Comparison of ENCODE assay signal across 10 cellular contexts in genomic region chrX:154738013-154738738, GRCh38. TPM values are rescaled to one million over a fixed set of nuclear protein-coding genes. Genes with fewer than 3 reads are reported as not detected.
A peak's percentile ranks its signal among the peaks of the same experiment; 100 is the strongest.
DNase-seq lines count a peak whose midpoint lies in the region; ATAC-seq and TF ChIP-seq lines count a peak whose summit lies in the region.
"Had no signal": no experiment of that assay in that cellular context is flagged by ENCODE, and none has a peak within 500 bp of the region (broad histone marks: within the 10 kb centered on the region; RNA-seq: fewer than 3 reads in every experiment).

No MANE protein-coding gene starts in this region.

- intact Hi-C loops in activated CD4-positive, alpha-beta memory T cell treated with anti-CD3 and anti-CD28 coated beads for 36 hours (cut with micrococcal nuclease), result no loop called here
- intact Hi-C loops in heart right ventricle (cut with DNase I), result no loop called here

- peak; percentile 60 for DNase-seq in activated CD8-positive, alpha-beta memory T cell treated with anti-CD3 and anti-CD28 coated beads, Interleukin-2, amount 10 ng/mL, durations not matched to agents 7 days and 5 days
- DNase-seq in activated CD8-positive, alpha-beta memory T cell treated with anti-CD3 and anti-CD28 coated beads for 24 hours, result no peak
- peak; percentile 45 for DNase-seq in activated CD4-positive, alpha-beta memory T cell treated with anti-CD3 and anti-CD28 coated beads for 36 hours
- peak; percentile 43 to 59 for DNase-seq in heart right ventricle
- no peak for DNase-seq in thoracic aorta (ENCODE audit: low spot score)
- DNase-seq in DMS 273 (lab: John Stamatoyannopoulos, UW; ENCODE audit: unreplicated experiment), result no peak
- DNase-seq in NCI-H1436 (lab: John Stamatoyannopoulos, UW), result no peak
- DNase-seq in COR-L47 (lab: John Stamatoyannopoulos, UW), result no peak

- ATAC-seq in activated CD8-positive, alpha-beta memory T cell treated with anti-CD3 and anti-CD28 coated beads, Interleukin-2, amount 10 ng/mL, durations not matched to agents 7 days and 5 days, result peak; percentile 55
- ATAC-seq in heart right ventricle (peak; percentile 56 to 90 (median 74)), thoracic aorta (ENCODE audit: insufficient number of reproducible peaks, low FRiP score, low read depth) (no peak)

- 9 to 12% methylated on average over 8 of the region's 8 CpGs for WGBS in heart right ventricle, 2 donors

- POLR2A ChIA-PET in activated CD4-positive, alpha-beta memory T cell treated with anti-CD3 and anti-CD28 coated beads for 36 hours (lab: Charles Lee), result interaction anchor here (1.2 kb wide), 1 partner anchor 19 kb away, joined by 5 read pairs; no protein-coding TSS in a partner anchor

- CTCF ChIA-PET in activated CD8-positive, alpha-beta memory T cell treated with anti-CD3 and anti-CD28 coated beads, Interleukin-2, amount 10 ng/mL, durations not matched to agents 7 days and 5 days (lab: Charles Lee), result interaction anchor here (1.1 to 10.2 kb wide), 4 partner anchors 10 to 20 kb away, joined by 8 to 93 read pairs (median 18); partner anchors contain the start of gene GAB3
- CTCF ChIA-PET in activated CD4-positive, alpha-beta memory T cell treated with anti-CD3 and anti-CD28 coated beads for 36 hours (lab: Charles Lee), result interaction anchor here (1.1 to 5.7 kb wide), 3 partner anchors 11 to 25 kb away, joined by 4 to 49 read pairs (median 6); partner anchors contain the start of gene GAB3

- peak overlapping the region; percentile 49 for H3K4me3 Mint-ChIP-seq in activated CD8-positive, alpha-beta memory T cell treated with anti-CD3 and anti-CD28 coated beads, Interleukin-2, amount 10 ng/mL, durations not matched to agents 7 days and 5 days
- no peak overlapping the region for H3K4me3 Mint-ChIP-seq in activated CD4-positive, alpha-beta memory T cell treated with anti-CD3 and anti-CD28 coated beads for 36 hours
- H3K4me3 Mint-ChIP-seq: neural crest cell had no signal

- H3K27ac Mint-ChIP-seq in activated CD8-positive, alpha-beta memory T cell treated with anti-CD3 and anti-CD28 coated beads, Interleukin-2, amount 10 ng/mL, durations not matched to agents 7 days and 5 days, result peak overlapping the region; percentile 99
- H3K27ac Mint-ChIP-seq in activated CD4-positive, alpha-beta memory T cell treated with anti-CD3 and anti-CD28 coated beads for 36 hours, result peak overlapping the region; percentile 70

- TF ChIP-seq CTCF in heart right ventricle (IDR thresholded peaks at IDR 0.05) (no peak), thoracic aorta (IDR thresholded peaks at IDR 0.05) (no peak)

- peak overlapping the region; percentile 64 to 90 (median 81) for H3K27ac ChIP-seq in heart right ventricle
- peak overlapping the region; percentile 71 to 81 for H3K27ac ChIP-seq in thoracic aorta
- H3K27ac ChIP-seq: C4-2B had no signal

- H3K36me3 ChIP-seq in heart right ventricle (no peaks in the 10 kb centered on the region), thoracic aorta (no peaks in the 10 kb centered on the region)

- no peaks in the 10 kb centered on the region for H3K9me3 Mint-ChIP-seq in activated CD8-positive, alpha-beta memory T cell treated with anti-CD3 and anti-CD28 coated beads, Interleukin-2, amount 10 ng/mL, durations not matched to agents 7 days and 5 days (ENCODE audit: low read depth)
- H3K9me3 Mint-ChIP-seq in activated CD4-positive, alpha-beta memory T cell treated with anti-CD3 and anti-CD28 coated beads for 36 hours, result no peaks in the 10 kb centered on the region

- H3K4me3 ChIP-seq in heart right ventricle (no peak overlapping the region), thoracic aorta (no peak overlapping the region)

- H3K4me1 ChIP-seq in heart right ventricle (peaks cover 18 to 75% (median 57%) of the 10 kb centered on the region in 9 donors), thoracic aorta (ENCODE audit: control insufficient read depth in 1 of 2, low read depth in 2 of 2) (peaks cover 44 to 49% of the 10 kb centered on the region in 2 donors)

- peaks cover 85% of the 10 kb centered on the region for H3K4me1 Mint-ChIP-seq in activated CD8-positive, alpha-beta memory T cell treated with anti-CD3 and anti-CD28 coated beads, Interleukin-2, amount 10 ng/mL, durations not matched to agents 7 days and 5 days
- peaks cover 56% of the 10 kb centered on the region for H3K4me1 Mint-ChIP-seq in activated CD4-positive, alpha-beta memory T cell treated with anti-CD3 and anti-CD28 coated beads for 36 hours (ENCODE audit: low read depth)

- no peaks in the 10 kb centered on the region for H3K27me3 Mint-ChIP-seq in activated CD8-positive, alpha-beta memory T cell treated with anti-CD3 and anti-CD28 coated beads, Interleukin-2, amount 10 ng/mL, durations not matched to agents 7 days and 5 days
- no peaks in the 10 kb centered on the region for H3K27me3 Mint-ChIP-seq in activated CD4-positive, alpha-beta memory T cell treated with anti-CD3 and anti-CD28 coated beads for 36 hours

- H3K27me3 ChIP-seq in heart right ventricle (no peaks in the 10 kb centered on the region), thoracic aorta (replicated peaks; ENCODE audit: insufficient read depth) (no peaks in the 10 kb centered on the region)

- H3K9me3 ChIP-seq in heart right ventricle (no peaks in the 10 kb centered on the region), thoracic aorta (no peaks in the 10 kb centered on the region)

- H3K36me3 Mint-ChIP-seq in activated CD8-positive, alpha-beta memory T cell treated with anti-CD3 and anti-CD28 coated beads, Interleukin-2, amount 10 ng/mL, durations not matched to agents 7 days and 5 days, result peaks cover 39% of the 10 kb centered on the region
- H3K36me3 Mint-ChIP-seq in activated CD4-positive, alpha-beta memory T cell treated with anti-CD3 and anti-CD28 coated beads for 36 hours, result no peaks in the 10 kb centered on the region

RNA-seq across cellular contexts. Expression of gene GAB3, which starts 12.7 kb away (rescaled TPM):
- 10 to 100 TPM; 20.0 to 26.6 TPM for total RNA-seq in activated CD8-positive, alpha-beta memory T cell treated with anti-CD3 and anti-CD28 coated beads, Interleukin-2, amount 10 ng/mL, durations not matched to agents 7 days and 5 days
- total RNA-seq in activated CD4-positive, alpha-beta memory T cell treated with anti-CD3 and anti-CD28 coated beads for 36 hours, result 1 to 10 TPM; 3.4 to 3.7 TPM
- total RNA-seq in heart right ventricle (10 to 100 TPM; 13.6 to 32.1 (median 22.0) TPM), thoracic aorta (10 to 100 TPM in 1 of 2 donors, 1 to 10 TPM in 1; 9.2 to 10.9 TPM)
- 10 to 100 TPM in 1 of 2 donors, 1 to 10 TPM in 1; 5.9 to 25.2 TPM for polyA plus RNA-seq in heart right ventricle

RNA-seq across cellular contexts. Expression of gene DKC1, which starts 24.5 kb away (rescaled TPM):
- 100 to 1,000 TPM in 1 of 2 experiments, 10 to 100 TPM in 1; 81.0 to 116 TPM for total RNA-seq in activated CD8-positive, alpha-beta memory T cell treated with anti-CD3 and anti-CD28 coated beads, Interleukin-2, amount 10 ng/mL, durations not matched to agents 7 days and 5 days
- 10 to 100 TPM; 94.0 to 95.5 TPM for total RNA-seq in activated CD4-positive, alpha-beta memory T cell treated with anti-CD3 and anti-CD28 coated beads for 36 hours
- total RNA-seq in heart right ventricle, result 10 to 100 TPM; 18.8 to 31.9 (median 26.6) TPM
- 10 to 100 TPM; 25.0 to 25.5 TPM for polyA plus RNA-seq in heart right ventricle
- total RNA-seq in thoracic aorta, result 10 to 100 TPM; 14.9 to 67.2 TPM

Comparison
In these comparisons a context has a peak if more than half of its experiments do, and no peak if none do; other contexts are left out.
1. DNase-seq: peak in activated CD8-positive, alpha-beta memory T cell treated with anti-CD3 and anti-CD28 coated beads, Interleukin-2, amount 10 ng/mL, durations not matched to agents 7 days and 5 days (single experiment), activated CD4-positive, alpha-beta memory T cell treated with anti-CD3 and anti-CD28 coated beads for 36 hours (single experiment) and heart right ventricle (2 of 2); none in activated CD8-positive, alpha-beta memory T cell treated with anti-CD3 and anti-CD28 coated beads for 24 hours (single experiment), thoracic aorta (single experiment), DMS 273 (single experiment), NCI-H1436 (single experiment) and COR-L47 (single experiment).